ENCODE assay signal across 11 cellular contexts in genomic region chr12:27840229-27840999, GRCh38.
DNase-seq lines count a peak whose midpoint lies in the region; ATAC-seq and TF ChIP-seq lines count a peak whose summit lies in the region.
"Had no signal": no experiment of that assay in that cellular context is flagged by ENCODE, and none has a peak within 500 bp of the region (broad histone marks: within the 10 kb centered on the region; RNA-seq: fewer than 3 reads in every experiment).

No MANE protein-coding gene starts in this region.

- H3K36me3 ChIP-seq in CD4-positive, CD25-positive, alpha-beta regulatory T cell (ENCODE audit: control insufficient read depth, insufficient read depth, low read length) = no peaks in the 10 kb centered on the region
- H3K36me3 ChIP-seq in PC-3 (ENCODE audit: low read depth, low read length) (no peaks in the 10 kb centered on the region), fibroblast of lung (ENCODE audit: control insufficient read depth, insufficient read depth, low read length) (no peaks in the 10 kb centered on the region)

- no peak for TF ChIP-seq POLR2A in lower leg skin (IDR thresholded peaks at IDR 0.05)

- peaks cover 0 to 2% (median 0%) of the 10 kb centered on the region in 7 donors for H3K9me3 Mint-ChIP-seq in CD4-positive, CD25-positive, alpha-beta regulatory T cell
- no peaks in the 10 kb centered on the region for H3K9me3 Mint-ChIP-seq in natural killer cell treated with Interleukin-12 subunit alpha and Interleukin-12 subunit beta and Interleukin-15 and Interleukin-18, amount 100 ng/mL, for 72 hours

- H3K9me3 ChIP-seq in CD4-positive, CD25-positive, alpha-beta regulatory T cell (ENCODE audit: control insufficient read depth in 2 of 2, low read length in 2 of 2) = no peaks in the 10 kb centered on the region
- H3K9me3 ChIP-seq in PC-3 (ENCODE audit: low read length) (no peaks in the 10 kb centered on the region), fibroblast of lung (ENCODE audit: control insufficient read depth, insufficient read depth, low read depth, low read length) (no peaks in the 10 kb centered on the region)
- H3K9me3 ChIP-seq: psoas muscle had no signal

- peaks cover 16% of the 10 kb centered on the region for H3K4me1 ChIP-seq in CD4-positive, CD25-positive, alpha-beta regulatory T cell (ENCODE audit: control insufficient read depth, insufficient read depth, low read length, poor library complexity, severe bottlenecking)
- H3K4me1 ChIP-seq in PC-3 (ENCODE audit: insufficient read depth, low read length) (peaks cover 17% of the 10 kb centered on the region), fibroblast of lung (ENCODE audit: control insufficient read depth, extremely low read depth, insufficient read depth, low read length) (no peaks in the 10 kb centered on the region)
- H3K4me1 ChIP-seq: psoas muscle had no signal

- TF ChIP-seq CTCF in PC-3 (conservative IDR thresholded peaks at IDR 0.05; ENCODE audit: low read depth, low read length) (peak; percentile 90), fibroblast of lung (conservative IDR thresholded peaks at IDR 0.05 in 1 of 2, IDR thresholded peaks at IDR 0.05 in 1 of 2; ENCODE audit: low read depth in 1 of 2, low read length in 2 of 2) (peak; percentile 22 to 63), lower leg skin (IDR thresholded peaks at IDR 0.05) (no peak)

- peaks cover 4 to 25% (median 15%) of the 10 kb centered on the region in 4 donors for H3K4me1 Mint-ChIP-seq in CD4-positive, CD25-positive, alpha-beta regulatory T cell
- H3K4me1 Mint-ChIP-seq in natural killer cell treated with Interleukin-12 subunit alpha and Interleukin-12 subunit beta and Interleukin-15 and Interleukin-18, amount 100 ng/mL, for 72 hours (ENCODE audit: low read depth in 2 of 2) = no peaks in the 10 kb centered on the region

- peak overlapping the region; percentile 44 for H3K27ac ChIP-seq in CD4-positive, CD25-positive, alpha-beta regulatory T cell (ENCODE audit: insufficient read depth, low read length, poor library complexity, severe bottlenecking)
- no peak overlapping the region for H3K27ac ChIP-seq in PC-3 (ENCODE audit: low read length)
- no peak overlapping the region for H3K27ac ChIP-seq in fibroblast of lung (ENCODE audit: insufficient read depth, low read length)
- H3K27ac ChIP-seq: psoas muscle had no signal

- H3K27ac Mint-ChIP-seq in CD4-positive, CD25-positive, alpha-beta regulatory T cell = peak overlapping the region in 2 of 3 donors; percentile 57 to 78
- no peak overlapping the region for H3K27ac Mint-ChIP-seq in natural killer cell treated with Interleukin-12 subunit alpha and Interleukin-12 subunit beta and Interleukin-15 and Interleukin-18, amount 100 ng/mL, for 72 hours

- no peak for DNase-seq in CD4-positive, CD25-positive, alpha-beta regulatory T cell
- DNase-seq in PC-3 (peak; percentile 48), fibroblast of lung (ENCODE audit: low read depth in 2 of 2) (peak in 1 of 2 donors; percentile 42), lower leg skin (ENCODE audit: low spot score in 2 of 2) (no peak), Right ventricle myocardium superior (no peak)
- no peak for DNase-seq in natural killer cell treated with Interleukin-12 subunit alpha and Interleukin-12 subunit beta and Interleukin-15 and Interleukin-18, amount 100 ng/mL, for 72 hours (ENCODE audit: low spot score)
- DNase-seq: activated CD4-positive, alpha-beta T cell treated with anti-CD3 and anti-CD28 coated beads, Interleukin-2, amount 50 U/mL, for 4 hours; NCI-H82; psoas muscle had no signal

- POLR2A ChIA-PET in PC-3 (lab: Charles Lee; ENCODE audit: unreplicated experiment) = interaction anchor here (0.6 kb wide), 1 partner anchor 130 kb away, joined by 6 read pairs; no protein-coding TSS in a partner anchor

- H3F3A ChIP-seq in PC-3 (ENCODE audit: low read length, unreplicated experiment) = no peaks in the 10 kb centered on the region

- H4K20me1 ChIP-seq in PC-3 (ENCODE audit: low read length) (no peaks in the 10 kb centered on the region), fibroblast of lung (ENCODE audit: control insufficient read depth, extremely low read depth, insufficient read depth, low read length) (no peaks in the 10 kb centered on the region)

- H3K27me3 Mint-ChIP-seq in CD4-positive, CD25-positive, alpha-beta regulatory T cell = no peaks in the 10 kb centered on the region
- peaks cover 3 to 6% of the 10 kb centered on the region in 2 donors for H3K27me3 Mint-ChIP-seq in natural killer cell treated with Interleukin-12 subunit alpha and Interleukin-12 subunit beta and Interleukin-15 and Interleukin-18, amount 100 ng/mL, for 72 hours

- intact Hi-C loops in PC-3 (cut with micrococcal nuclease) = loop anchor here (1.0 to 10.0 kb wide), 6 partner anchors 19 to 334 kb away; partner anchors contain the start of genes KLHL42 and MANSC4
- intact Hi-C loops in lower leg skin (cut with DNase I; ENCODE audit: low total_unique reads) = no loop called here
- intact Hi-C loops in Right ventricle myocardium superior (cut with DNase I) = no loop called here

- H3K4me2 ChIP-seq in PC-3 (ENCODE audit: low read length) (peak overlapping the region; percentile 20; the same call in 1 of the 2 replicates), fibroblast of lung (ENCODE audit: extremely low read depth, insufficient read depth, low read length) (no peak overlapping the region)

- peak overlapping the region in 1 of 4 donors; percentile 5 for H3K4me3 Mint-ChIP-seq in CD4-positive, CD25-positive, alpha-beta regulatory T cell
- no peak overlapping the region for H3K4me3 Mint-ChIP-seq in natural killer cell treated with Interleukin-12 subunit alpha and Interleukin-12 subunit beta and Interleukin-15 and Interleukin-18, amount 100 ng/mL, for 72 hours

- H3K9me2 ChIP-seq in PC-3 (replicated peaks; ENCODE audit: low read length) = no peaks in the 10 kb centered on the region

- BruUV-seq in PC-3 (replicated peaks; lab: Mats Ljungman, UMichigan) = no TSS peak

- H2AFZ ChIP-seq in PC-3 (ENCODE audit: low read length) (no peak overlapping the region), fibroblast of lung (ENCODE audit: low read length) (no peak overlapping the region)

- no peak for ATAC-seq in CD4-positive, CD25-positive, alpha-beta regulatory T cell (ENCODE audit: low read depth in 2 of 2)
- peak; percentile 52 for ATAC-seq in HG02798 (IDR thresholded peaks at IDR 0.05; ENCODE audit: poor library complexity, unreplicated experiment)
- ATAC-seq in PC-3 = peak; percentile 30
- no peak for ATAC-seq in GM21786 (IDR thresholded peaks at IDR 0.05; ENCODE audit: unreplicated experiment)
- ATAC-seq in Right ventricle myocardium superior (ENCODE audit: poor library complexity) = no peak
- ATAC-seq in natural killer cell treated with Interleukin-12 subunit alpha and Interleukin-12 subunit beta and Interleukin-15 and Interleukin-18, amount 100 ng/mL, for 72 hours = no peak
- ATAC-seq: psoas muscle had no signal

- H3K79me2 ChIP-seq in PC-3 (ENCODE audit: low read length) (no peaks in the 10 kb centered on the region), fibroblast of lung (ENCODE audit: control insufficient read depth, insufficient read depth, low read length) (no peaks in the 10 kb centered on the region)

- 66 to 74% methylated on average over 3 of the region's 3 CpGs for WGBS in lower leg skin, 2 donors

- H3K9ac ChIP-seq in PC-3 (ENCODE audit: low read length) (no peak overlapping the region), fibroblast of lung (ENCODE audit: insufficient read depth, low read length) (no peak overlapping the region)

- no peaks in the 10 kb centered on the region for H3K27me3 ChIP-seq in CD4-positive, CD25-positive, alpha-beta regulatory T cell (ENCODE audit: control insufficient read depth, insufficient read depth, low read length)
- H3K27me3 ChIP-seq in PC-3 (ENCODE audit: low read length) (no peaks in the 10 kb centered on the region), fibroblast of lung (ENCODE audit: control insufficient read depth, insufficient read depth, low read length) (no peaks in the 10 kb centered on the region)

- H3K36me3 Mint-ChIP-seq in CD4-positive, CD25-positive, alpha-beta regulatory T cell = no peaks in the 10 kb centered on the region
- no peaks in the 10 kb centered on the region for H3K36me3 Mint-ChIP-seq in natural killer cell treated with Interleukin-12 subunit alpha and Interleukin-12 subunit beta and Interleukin-15 and Interleukin-18, amount 100 ng/mL, for 72 hours

- CTCF ChIA-PET in PC-3 (lab: Charles Lee) = interaction anchor here (0.6 to 1.6 kb wide), 6 partner anchors 14 to 1172 kb away, joined by 3 to 6 read pairs (median 4); partner anchors contain the start of genes KLHL42 and MANSC4

- H3K4me3 ChIP-seq in CD4-positive, CD25-positive, alpha-beta regulatory T cell (ENCODE audit: low read depth, low read length) = peak overlapping the region; percentile 34
- H3K4me3 ChIP-seq in PC-3 (ENCODE audit: low read length) = no peak overlapping the region
- H3K4me3 ChIP-seq in fibroblast of lung (replicated peaks in 1 of 4; ENCODE audit: control extremely low read depth in 1 of 4, insufficient read depth in 1 of 4, low read depth in 3 of 4, low read length in 4 of 4) = no peak overlapping the region
- no peak overlapping the region for H3K4me3 ChIP-seq in lower leg skin (ENCODE audit: low read depth, poor library complexity, severe bottlenecking)
- H3K4me3 ChIP-seq: psoas muscle had no signal

Comparison
In these comparisons a context has a peak if more than half of its experiments do, and no peak if none do; other contexts are left out.
1. ATAC-seq: peak in HG02798 (single experiment) and PC-3 (single experiment); none in CD4-positive, CD25-positive, alpha-beta regulatory T cell (0 of 2), GM21786 (single experiment), Right ventricle myocardium superior (single experiment) and natural killer cell treated with Interleukin-12 subunit alpha and Interleukin-12 subunit beta and Interleukin-15 and Interleukin-18, amount 100 ng/mL, for 72 hours (0 of 2).
2. H3K27ac Mint-ChIP-seq: peak in CD4-positive, CD25-positive, alpha-beta regulatory T cell (2 of 3); none in natural killer cell treated with Interleukin-12 subunit alpha and Interleukin-12 subunit beta and Interleukin-15 and Interleukin-18, amount 100 ng/mL, for 72 hours (0 of 2).
3. CTCF ChIP-seq: peak in PC-3 (single experiment) and fibroblast of lung (2 of 2); none in lower leg skin (0 of 3).